Comparison of ENCODE assay signal across 8 cellular contexts in the genomic region with DNA sequence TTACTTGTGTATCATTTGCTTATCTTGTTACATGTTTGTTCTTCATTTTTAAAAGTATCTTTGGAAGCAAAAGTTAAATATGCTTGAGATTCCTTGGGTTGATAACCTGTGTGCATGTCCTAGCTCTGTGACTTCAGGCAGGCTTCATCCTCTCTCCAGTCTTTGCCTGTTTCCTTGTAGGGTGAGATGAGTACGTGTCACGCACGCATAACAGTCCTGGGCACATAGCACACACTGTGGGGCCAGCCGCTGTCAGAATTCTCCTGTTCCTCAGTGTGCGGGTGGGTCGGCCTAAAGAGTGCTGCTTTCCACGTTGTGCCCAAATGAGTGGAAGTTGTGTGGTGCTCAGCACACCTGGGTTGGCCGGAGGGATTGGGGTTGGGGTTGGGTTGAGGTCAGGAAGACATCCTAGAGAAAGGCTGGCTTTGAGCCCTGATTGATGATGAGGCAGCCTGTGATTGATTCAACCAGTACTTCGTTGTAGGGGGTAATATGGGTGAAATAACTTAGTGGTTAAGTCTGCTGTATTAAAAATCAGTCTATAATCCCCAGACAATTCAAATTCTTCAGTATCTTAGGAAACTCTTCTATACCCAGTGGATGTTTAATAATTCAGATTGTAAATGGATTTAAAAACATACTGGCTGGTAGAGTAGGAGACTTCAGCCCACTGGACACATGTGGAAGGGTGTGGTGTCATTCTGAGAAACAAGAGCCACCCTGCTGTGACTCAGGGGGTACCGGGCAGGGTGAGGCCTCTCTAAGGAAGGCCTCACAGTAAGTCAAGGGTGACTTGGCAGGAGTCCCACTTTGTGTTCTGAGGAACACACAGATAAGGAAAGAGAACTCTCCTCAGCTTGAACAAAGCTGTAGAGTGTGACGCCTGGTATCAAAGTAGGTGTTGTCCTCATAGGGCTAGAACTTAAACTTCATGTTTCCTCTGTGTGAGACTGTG. TPM values are rescaled to one million over a fixed set of nuclear protein-coding genes. Genes with fewer than 3 reads are reported as not detected.
DNase-seq lines count a peak whose midpoint lies in the region; ATAC-seq lines count a peak whose summit lies in the region.

No MANE protein-coding gene starts in this region.

- peaks cover 79% of the 10 kb centered on the region for H3K36me3 Mint-ChIP-seq in activated T-helper 17 cell treated with anti-CD3 and anti-CD28 coated beads, Interleukin-2, amount 50 U/mL, for 72 hours (ENCODE audit: low read depth)

- H3K36me3 ChIP-seq in skeletal muscle tissue (ENCODE audit: control insufficient read depth in 3 of 3, insufficient read depth in 3 of 3, low read length in 3 of 3): peaks cover 18 to 40% (median 23%) of the 10 kb centered on the region in 3 donors

- intact Hi-C loops in cardiac septum (cut with DNase I) (loop anchor here (5.0 kb wide), 1 partner anchor 44 kb away; no protein-coding TSS in a partner anchor), posterior vena cava (cut with DNase I) (no loop called here)

- H3K4me3 ChIP-seq in skeletal muscle tissue (ENCODE audit: low read length in 3 of 3): no peak overlapping the region

- H3K9me3 ChIP-seq in skeletal muscle tissue (ENCODE audit: control insufficient read depth in 3 of 3, low read length in 3 of 3): no peaks in the 10 kb centered on the region

- H3K27ac ChIP-seq in skeletal muscle tissue (ENCODE audit: low read depth, low read length): peak overlapping the region; percentile 41

- no peak overlapping the region for H3K9ac ChIP-seq in skeletal muscle tissue (ENCODE audit: low read depth in 1 of 3, low read length in 3 of 3)

- peak overlapping the region; percentile 56 for H3K4me3 Mint-ChIP-seq in activated T-helper 17 cell treated with anti-CD3 and anti-CD28 coated beads, Interleukin-2, amount 50 U/mL, for 72 hours

- H3K27me3 ChIP-seq in skeletal muscle tissue (ENCODE audit: control insufficient read depth in 3 of 3, insufficient read depth in 3 of 3, low read length in 3 of 3): no peaks in the 10 kb centered on the region

- H3K27ac Mint-ChIP-seq in activated T-helper 17 cell treated with anti-CD3 and anti-CD28 coated beads, Interleukin-2, amount 50 U/mL, for 72 hours: peak overlapping the region; percentile 93

- peaks cover 40% of the 10 kb centered on the region for H3K4me1 Mint-ChIP-seq in activated T-helper 17 cell treated with anti-CD3 and anti-CD28 coated beads, Interleukin-2, amount 50 U/mL, for 72 hours

- DNase-seq in GM04504 (ENCODE audit: low read depth) (peak; percentile 39), cardiac septum (ENCODE audit: low spot score) (peak; percentile 84), posterior vena cava (ENCODE audit: low spot score) (no peak), NCI-H1417 (lab: John Stamatoyannopoulos, UW) (no peak), NCI-H446 treated with DMSO at 0.1 percent for 48 hours (lab: John Stamatoyannopoulos, UW) (no peak)

- ATAC-seq in HG03520 (IDR thresholded peaks at IDR 0.05; ENCODE audit: unreplicated experiment): peak; percentile 56
- peak; percentile 98 for ATAC-seq in activated T-helper 17 cell treated with anti-CD3 and anti-CD28 coated beads, Interleukin-2, amount 50 U/mL, for 72 hours (replicated peaks)

- H3K4me1 ChIP-seq in skeletal muscle tissue (ENCODE audit: control insufficient read depth in 3 of 3, insufficient read depth in 3 of 3, low read length in 3 of 3): peaks cover 31 to 41% (median 33%) of the 10 kb centered on the region in 3 donors

- no peaks in the 10 kb centered on the region for H3K27me3 Mint-ChIP-seq in activated T-helper 17 cell treated with anti-CD3 and anti-CD28 coated beads, Interleukin-2, amount 50 U/mL, for 72 hours

- no peaks in the 10 kb centered on the region for H3K9me3 Mint-ChIP-seq in activated T-helper 17 cell treated with anti-CD3 and anti-CD28 coated beads, Interleukin-2, amount 50 U/mL, for 72 hours

RNA-seq across cellular contexts. Expression of a gene that starts 18.7 kb away (rescaled TPM):
- total RNA-seq in activated T-helper 17 cell treated with anti-CD3 and anti-CD28 coated beads, Interleukin-2, amount 50 U/mL, for 72 hours: 100 to 1,000 TPM in 1 of 2 donors, 10 to 100 TPM in 1; 96.1 to 182 TPM
- total RNA-seq in cardiac septum (148 TPM), skeletal muscle tissue (30.8 TPM), posterior vena cava (100 to 1,000 TPM; 198 to 227 TPM)

RNA-seq across cellular contexts. Expression of a gene that starts 44.2 kb away (rescaled TPM):
- total RNA-seq in activated T-helper 17 cell treated with anti-CD3 and anti-CD28 coated beads, Interleukin-2, amount 50 U/mL, for 72 hours: 10 to 100 TPM; 11.7 to 13.4 TPM
- total RNA-seq in cardiac septum (18.6 TPM), skeletal muscle tissue (16.2 TPM), posterior vena cava (10 to 100 TPM; 13.2 to 16.0 TPM)

RNA-seq across cellular contexts. Expression of a gene that starts 54.8 kb away (rescaled TPM):
- total RNA-seq in activated T-helper 17 cell treated with anti-CD3 and anti-CD28 coated beads, Interleukin-2, amount 50 U/mL, for 72 hours: 10 to 100 TPM; 15.0 to 22.7 TPM
- total RNA-seq in cardiac septum (7.3 TPM), skeletal muscle tissue (19.3 TPM), posterior vena cava (10 to 100 TPM; 10.7 to 14.6 TPM)

Comparison
In these comparisons a context has a peak if more than half of its experiments do, and no peak if none do; other contexts are left out.
1. DNase-seq: peak in GM04504 (single experiment) and cardiac septum (single experiment); none in posterior vena cava (single experiment), NCI-H1417 (0 of 3) and NCI-H446 treated with DMSO at 0.1 percent for 48 hours (single experiment).